In the genomic region with DNA sequence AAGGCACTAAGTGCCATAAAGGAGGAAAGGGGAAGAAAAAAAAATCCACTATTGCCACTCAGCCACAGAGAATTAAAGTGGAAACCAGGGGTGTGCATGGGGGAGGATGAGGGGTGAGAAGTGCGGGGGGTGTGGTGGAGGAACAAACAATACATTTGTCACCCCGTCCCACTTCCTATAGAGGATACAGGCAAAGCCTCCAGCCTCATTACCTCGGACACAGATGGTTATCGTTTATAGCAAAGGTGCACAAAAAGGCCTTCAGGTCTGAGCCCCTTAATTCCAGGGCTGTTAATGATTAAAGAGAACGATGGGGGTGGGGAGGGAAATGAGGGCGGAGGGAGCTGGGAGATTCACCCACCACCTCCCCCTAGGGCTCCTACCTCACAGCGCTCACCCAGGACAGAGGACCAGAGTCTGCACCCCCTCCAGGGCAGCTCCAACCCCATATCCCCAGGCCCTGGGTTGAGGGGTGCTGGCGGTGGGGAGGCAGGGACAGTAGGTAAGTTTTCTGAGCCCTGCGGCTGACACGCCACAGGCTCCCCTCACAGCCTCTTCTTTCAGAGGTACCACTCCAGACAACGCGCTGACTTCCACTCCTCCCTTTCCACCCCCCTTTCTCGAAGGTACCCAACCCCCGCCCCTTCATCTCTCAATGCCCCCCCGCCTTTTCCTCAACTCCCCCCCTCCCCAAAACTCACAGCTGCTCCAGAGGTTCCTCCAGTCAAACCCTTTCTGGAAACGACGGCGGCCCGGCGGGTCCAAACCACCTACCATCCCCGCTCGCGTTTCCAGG, we compare ENCODE assay signal across 8 cellular contexts. TPM values are rescaled to one million over a fixed set of nuclear protein-coding genes. Genes with fewer than 3 reads are reported as not detected.
DNase-seq lines count a peak whose midpoint lies in the region; ATAC-seq and TF ChIP-seq lines count a peak whose summit lies in the region.

No MANE protein-coding gene starts in this region.

- TF ChIP-seq CTCF in SU-DHL-6 (IDR thresholded peaks at IDR 0.05; ENCODE audit: insufficient read depth, low read length, poor library complexity, severe bottlenecking) (no peak), epithelial cell of proximal tubule (conservative IDR thresholded peaks at IDR 0.05; ENCODE audit: low read depth, low read length) (no peak)

- DNase-seq in activated CD4-positive, alpha-beta T cell treated with anti-CD3 and anti-CD28 coated beads, Interleukin-2, amount 10 ng/mL, durations not matched to agents 24 days and 14 days = no peak
- no peak for DNase-seq in activated CD4-positive, alpha-beta T cell treated with anti-CD3 and anti-CD28 coated beads, Interleukin-2, amount 50 U/mL, for 48 hours
- no peak for DNase-seq in epithelial cell of proximal tubule (ENCODE audit: low read depth)
- DNase-seq in A172 (ENCODE audit: low spot score) = no peak
- no peak for DNase-seq in NCI-H187 treated with DMSO at 0.1 percent for 48 hours (lab: John Stamatoyannopoulos, UW)

- H3K4me2 ChIP-seq in SU-DHL-6 (ENCODE audit: low read depth, low read length, poor library complexity, severe bottlenecking) = peak overlapping the region; percentile 62

- peaks cover 18% of the 10 kb centered on the region for H3K4me1 ChIP-seq in neuron (ENCODE audit: insufficient read depth, low read length)

- H3K36me3 Mint-ChIP-seq in activated CD4-positive, alpha-beta T cell treated with anti-CD3 and anti-CD28 coated beads, Interleukin-2, amount 10 ng/mL, durations not matched to agents 24 days and 14 days (ENCODE audit: low read depth) = peaks cover 52% of the 10 kb centered on the region

- H3K9me3 ChIP-seq in SU-DHL-6 (ENCODE audit: insufficient read depth, low read length) (no peaks in the 10 kb centered on the region), neuron (ENCODE audit: low read length) (no peaks in the 10 kb centered on the region)

- intact Hi-C loops in activated CD4-positive, alpha-beta T cell treated with anti-CD3 and anti-CD28 coated beads, Interleukin-2, amount 10 ng/mL, durations not matched to agents 24 days and 14 days (cut with micrococcal nuclease) = loop anchor here (1.0 to 2.0 kb wide), 6 partner anchors 12 to 159 kb away; a partner anchor contains a TSS

- H3K4me3 ChIP-seq in SU-DHL-6 (ENCODE audit: insufficient read depth, low read length, poor library complexity, severe bottlenecking) (peak overlapping the region; percentile 65), epithelial cell of proximal tubule (ENCODE audit: low read depth, low read length) (peak overlapping the region; percentile 89), neuron (ENCODE audit: low read length) (peak overlapping the region; percentile 99)

- no peaks in the 10 kb centered on the region for H3K36me3 ChIP-seq in SU-DHL-6 (ENCODE audit: low read length)
- peaks cover 9% of the 10 kb centered on the region for H3K36me3 ChIP-seq in neuron (ENCODE audit: insufficient read depth, low read length)

- ATAC-seq in GM21717 (IDR thresholded peaks at IDR 0.05; ENCODE audit: unreplicated experiment) = no peak

- H3K9me2 ChIP-seq in SU-DHL-6 (replicated peaks; ENCODE audit: insufficient read depth, low read length) = no peaks in the 10 kb centered on the region

- peaks cover 11% of the 10 kb centered on the region for H3F3A ChIP-seq in SU-DHL-6 (ENCODE audit: insufficient read depth)

- no peaks in the 10 kb centered on the region for H4K20me1 ChIP-seq in SU-DHL-6 (ENCODE audit: low read depth, low read length)

- H3K27me3 Mint-ChIP-seq in activated CD4-positive, alpha-beta T cell treated with anti-CD3 and anti-CD28 coated beads, Interleukin-2, amount 10 ng/mL, durations not matched to agents 24 days and 14 days = no peaks in the 10 kb centered on the region

- H3K27ac Mint-ChIP-seq in activated CD4-positive, alpha-beta T cell treated with anti-CD3 and anti-CD28 coated beads, Interleukin-2, amount 10 ng/mL, durations not matched to agents 24 days and 14 days = peak overlapping the region; percentile 96

- 0 out of 2 replicates have a peak overlapping the region, but pooled peaks have one; percentile 71 for H3K27ac ChIP-seq in SU-DHL-6 (ENCODE audit: low read depth, low read length)

- no peaks in the 10 kb centered on the region for H3K27me3 ChIP-seq in SU-DHL-6 (ENCODE audit: low read length)
- no peaks in the 10 kb centered on the region for H3K27me3 ChIP-seq in neuron (ENCODE audit: insufficient read depth, low read length)

- peak overlapping the region; percentile 71 for H2AFZ ChIP-seq in SU-DHL-6 (ENCODE audit: low read depth, low read length, severe bottlenecking)
- peak overlapping the region; percentile 44 for H2AFZ ChIP-seq in neuron (ENCODE audit: low read depth, low read length)

- H3K9me3 Mint-ChIP-seq in activated CD4-positive, alpha-beta T cell treated with anti-CD3 and anti-CD28 coated beads, Interleukin-2, amount 10 ng/mL, durations not matched to agents 24 days and 14 days = no peaks in the 10 kb centered on the region

- H3K4me1 Mint-ChIP-seq in activated CD4-positive, alpha-beta T cell treated with anti-CD3 and anti-CD28 coated beads, Interleukin-2, amount 10 ng/mL, durations not matched to agents 24 days and 14 days = peaks cover 69% of the 10 kb centered on the region

- H3K79me2 ChIP-seq in SU-DHL-6 (ENCODE audit: insufficient read depth, low read length) = peaks cover 25% of the 10 kb centered on the region

- peak overlapping the region; percentile 74 for H3K9ac ChIP-seq in SU-DHL-6 (ENCODE audit: low read length)

- peak overlapping the region; percentile 89 for H3K4me3 Mint-ChIP-seq in activated CD4-positive, alpha-beta T cell treated with anti-CD3 and anti-CD28 coated beads, Interleukin-2, amount 10 ng/mL, durations not matched to agents 24 days and 14 days

RNA-seq across cellular contexts. Expression of a gene that starts 0.5 kb away (rescaled TPM):
- 10.8 and 12.3 TPM in 2 replicates for total RNA-seq in activated CD4-positive, alpha-beta T cell treated with anti-CD3 and anti-CD28 coated beads, Interleukin-2, amount 10 ng/mL, durations not matched to agents 24 days and 14 days
- 7.2 and 7.5 TPM in 2 replicates for total RNA-seq in epithelial cell of proximal tubule
- total RNA-seq in A172 (2014; rRNA removed; shearing (Covaris generic)) = 26.1 and 28.8 TPM in 2 replicates

RNA-seq across cellular contexts. Expression of a gene that starts 0.9 kb away (rescaled TPM):
- total RNA-seq in activated CD4-positive, alpha-beta T cell treated with anti-CD3 and anti-CD28 coated beads, Interleukin-2, amount 10 ng/mL, durations not matched to agents 24 days and 14 days = 20.9 and 26.5 TPM in 2 replicates
- 23.8 and 32.8 TPM in 2 replicates for total RNA-seq in epithelial cell of proximal tubule
- total RNA-seq in A172 (2014; rRNA removed; shearing (Covaris generic)) = 58.3 and 77.2 TPM in 2 replicates
